In genomic region chr4:186621959-186622553, GRCh38 we compare ENCODE assay signal across 13 cellular contexts.
A peak's percentile ranks its signal among the peaks of the same experiment; 100 is the strongest.
DNase-seq lines count a peak whose midpoint lies in the region; ATAC-seq and TF ChIP-seq lines count a peak whose summit lies in the region.
"Had no signal": no experiment of that assay in that cellular context is flagged by ENCODE, and none has a peak within 500 bp of the region (broad histone marks: within the 10 kb centered on the region; RNA-seq: fewer than 3 reads in every experiment).

No MANE protein-coding gene starts in this region.

- no peak overlapping the region for H3K4me3 ChIP-seq in HFF-Myc (replicated peaks; ENCODE audit: low read depth, low read length)
- no peak overlapping the region for H3K4me3 ChIP-seq in left lung
- H3K4me3 ChIP-seq in vagina, result no peak overlapping the region
- H3K4me3 ChIP-seq: prostate gland, SK-N-MC, tibial nerve had no signal

- TF ChIP-seq CTCF in HFF-Myc (IDR thresholded peaks at IDR 0.05; ENCODE audit: low read depth, low read length, missing control alignments) (peak; percentile 55), left lung (IDR thresholded peaks at IDR 0.05) (no peak), vagina (IDR thresholded peaks at IDR 0.05) (no peak)

- intact Hi-C loops in left lung (cut with DNase I), result no loop called here
- intact Hi-C loops in vagina (cut with DNase I), result no loop called here

- H3K27ac ChIP-seq in left lung (no peak overlapping the region), vagina (no peak overlapping the region)
- H3K27ac ChIP-seq: prostate gland, SK-N-MC, tibial nerve had no signal

- TF ChIP-seq POLR2A in vagina (IDR thresholded peaks at IDR 0.05), result no peak

- ATAC-seq in left lung (peak; percentile 23), HG03571 (IDR thresholded peaks at IDR 0.05; ENCODE audit: unreplicated experiment) (no peak)
- ATAC-seq: activated CD4-positive, CD25-positive, alpha-beta regulatory T cell treated with anti-CD3 and anti-CD28 coated beads, Interleukin-2, amount 50 U/mL, for 24 hours had no signal

- H3K27me3 ChIP-seq in left lung, result no peaks in the 10 kb centered on the region
- H3K27me3 ChIP-seq in vagina, result no peaks in the 10 kb centered on the region
- H3K27me3 ChIP-seq: tibial nerve had no signal

- H3K4me1 ChIP-seq in left lung, result no peaks in the 10 kb centered on the region
- peaks cover 4% of the 10 kb centered on the region for H3K4me1 ChIP-seq in vagina
- H3K4me1 ChIP-seq: prostate gland had no signal

- peaks cover 0 to 20% of the 10 kb centered on the region in 2 donors for H3K36me3 ChIP-seq in left lung
- H3K36me3 ChIP-seq in vagina, result peaks cover 0 to 19% of the 10 kb centered on the region in 2 donors
- H3K36me3 ChIP-seq: prostate gland had no signal

- peak; percentile 85 for DNase-seq in AG08395 (ENCODE audit: low spot score)
- peak; percentile 66 for DNase-seq in HFF-Myc (ENCODE audit: extremely low read depth, low read depth)
- DNase-seq in brain pericyte (ENCODE audit: low read depth, low spot score), result peak; percentile 27
- DNase-seq in left lung, result no peak
- no peak for DNase-seq in NOMO-1 (lab: John Stamatoyannopoulos, UW; ENCODE audit: unreplicated experiment in 2 of 2)
- DNase-seq in NOMO-1 treated with dmso at 0.1 percent for 144 hours (lab: John Stamatoyannopoulos, UW; ENCODE audit: unreplicated experiment), result no peak
- no peak for DNase-seq in vagina (ENCODE audit: extremely low spot score in 2 of 2)
- DNase-seq: MV-4-11 had no signal

- H3K9me3 ChIP-seq in left lung, result peaks cover 0 to 2% of the 10 kb centered on the region in 2 donors
- H3K9me3 ChIP-seq in vagina, result no peaks in the 10 kb centered on the region
- H3K9me3 ChIP-seq: prostate gland, tibial nerve had no signal

Comparison
In these comparisons a context has a peak if more than half of its experiments do, and no peak if none do; other contexts are left out.
1. DNase-seq: peak in AG08395 (single experiment), HFF-Myc (single experiment) and brain pericyte (single experiment); none in left lung (0 of 2), NOMO-1 (0 of 2), NOMO-1 treated with dmso at 0.1 percent for 144 hours (single experiment) and vagina (0 of 2).